1 cellular context compared by ENCODE assay signal in the genomic region with DNA sequence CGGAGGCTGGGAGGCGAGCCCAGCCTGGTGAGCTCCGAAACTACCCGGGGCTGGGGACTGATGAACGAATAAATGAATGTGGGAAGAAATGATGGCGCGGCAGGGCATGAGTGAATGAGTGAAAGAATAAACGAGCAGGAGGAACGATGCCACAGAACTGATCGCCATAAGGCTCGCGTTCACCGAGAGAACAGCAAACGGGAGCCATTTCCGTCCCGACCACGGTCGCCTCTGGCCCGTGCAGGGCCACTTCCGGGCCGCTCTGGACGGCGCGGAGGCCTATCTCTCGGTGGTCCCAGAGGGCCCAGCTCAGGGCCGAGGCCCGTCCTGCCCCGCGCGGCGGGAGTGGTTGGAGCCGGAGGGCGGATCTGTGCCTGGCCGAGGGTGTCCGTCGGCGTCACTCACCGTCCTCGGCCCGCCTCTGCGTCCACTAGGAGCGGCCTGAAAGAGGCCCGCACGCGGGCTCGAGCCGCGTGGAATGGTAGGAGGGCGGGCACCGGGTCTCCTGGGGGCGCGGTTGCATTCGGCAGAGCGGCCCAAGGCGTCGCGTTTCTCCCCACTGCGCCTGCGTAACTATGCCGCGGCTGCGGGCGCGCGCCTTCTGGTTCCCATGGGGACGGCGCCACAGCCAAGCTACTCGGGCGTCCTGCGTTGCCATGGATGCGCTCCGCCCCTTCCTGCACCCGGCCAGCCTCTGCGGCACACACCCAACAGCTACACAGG.
TF ChIP-seq lines count a peak whose summit lies in the region.

A gene (minus strand): TSS at position 480 of the 723 bp plus-strand sequence. CDS start 5,116 bp downstream, outside the sequence.

TF ChIP-seq in SK-N-SH, 30 proteins besides CTCF, POLR2A, EP300 and RAD21 (continued from another document):
- peak; percentile 89 for TF ChIP-seq TAF1 (IDR thresholded peaks at IDR 0.05; ENCODE audit: borderline replicate concordance, low read depth, low read length)
- TF ChIP-seq NRF1 (IDR thresholded peaks at IDR 0.05; ENCODE audit: low read depth, low read length): peak; percentile 90
- TF ChIP-seq RXRA (IDR thresholded peaks at IDR 0.05; ENCODE audit: borderline replicate concordance, low read depth): no peak
- no peak for TF ChIP-seq FOXM1 (IDR thresholded peaks at IDR 0.05; ENCODE audit: low read depth)
- TF ChIP-seq, protein P1, sequence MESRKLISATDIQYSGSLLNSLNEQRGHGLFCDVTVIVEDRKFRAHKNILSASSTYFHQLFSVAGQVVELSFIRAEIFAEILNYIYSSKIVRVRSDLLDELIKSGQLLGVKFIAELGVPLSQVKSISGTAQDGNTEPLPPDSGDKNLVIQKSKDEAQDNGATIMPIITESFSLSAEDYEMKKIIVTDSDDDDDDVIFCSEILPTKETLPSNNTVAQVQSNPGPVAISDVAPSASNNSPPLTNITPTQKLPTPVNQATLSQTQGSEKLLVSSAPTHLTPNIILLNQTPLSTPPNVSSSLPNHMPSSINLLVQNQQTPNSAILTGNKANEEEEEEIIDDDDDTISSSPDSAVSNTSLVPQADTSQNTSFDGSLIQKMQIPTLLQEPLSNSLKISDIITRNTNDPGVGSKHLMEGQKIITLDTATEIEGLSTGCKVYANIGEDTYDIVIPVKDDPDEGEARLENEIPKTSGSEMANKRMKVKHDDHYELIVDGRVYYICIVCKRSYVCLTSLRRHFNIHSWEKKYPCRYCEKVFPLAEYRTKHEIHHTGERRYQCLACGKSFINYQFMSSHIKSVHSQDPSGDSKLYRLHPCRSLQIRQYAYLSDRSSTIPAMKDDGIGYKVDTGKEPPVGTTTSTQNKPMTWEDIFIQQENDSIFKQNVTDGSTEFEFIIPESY (IDR thresholded peaks at IDR 0.05; ENCODE audit: borderline replicate concordance, low read depth): no peak; the same call in 1 of the 2 replicates
- TF ChIP-seq, protein P2, sequence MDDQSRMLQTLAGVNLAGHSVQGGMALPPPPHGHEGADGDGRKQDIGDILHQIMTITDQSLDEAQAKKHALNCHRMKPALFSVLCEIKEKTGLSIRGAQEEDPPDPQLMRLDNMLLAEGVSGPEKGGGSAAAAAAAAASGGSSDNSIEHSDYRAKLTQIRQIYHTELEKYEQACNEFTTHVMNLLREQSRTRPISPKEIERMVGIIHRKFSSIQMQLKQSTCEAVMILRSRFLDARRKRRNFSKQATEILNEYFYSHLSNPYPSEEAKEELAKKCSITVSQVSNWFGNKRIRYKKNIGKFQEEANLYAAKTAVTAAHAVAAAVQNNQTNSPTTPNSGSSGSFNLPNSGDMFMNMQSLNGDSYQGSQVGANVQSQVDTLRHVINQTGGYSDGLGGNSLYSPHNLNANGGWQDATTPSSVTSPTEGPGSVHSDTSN (IDR thresholded peaks at IDR 0.05): peak; percentile 58; the same call in 1 of the 2 replicates
- peak; percentile 83 for TF ChIP-seq POLR2AphosphoS5 (IDR thresholded peaks at IDR 0.05; ENCODE audit: low read depth, low read length)
TF ChIP-seq in SK-N-SH: peak in this region for 12.
